12 cellular contexts compared by ENCODE assay signal in the genomic region with DNA sequence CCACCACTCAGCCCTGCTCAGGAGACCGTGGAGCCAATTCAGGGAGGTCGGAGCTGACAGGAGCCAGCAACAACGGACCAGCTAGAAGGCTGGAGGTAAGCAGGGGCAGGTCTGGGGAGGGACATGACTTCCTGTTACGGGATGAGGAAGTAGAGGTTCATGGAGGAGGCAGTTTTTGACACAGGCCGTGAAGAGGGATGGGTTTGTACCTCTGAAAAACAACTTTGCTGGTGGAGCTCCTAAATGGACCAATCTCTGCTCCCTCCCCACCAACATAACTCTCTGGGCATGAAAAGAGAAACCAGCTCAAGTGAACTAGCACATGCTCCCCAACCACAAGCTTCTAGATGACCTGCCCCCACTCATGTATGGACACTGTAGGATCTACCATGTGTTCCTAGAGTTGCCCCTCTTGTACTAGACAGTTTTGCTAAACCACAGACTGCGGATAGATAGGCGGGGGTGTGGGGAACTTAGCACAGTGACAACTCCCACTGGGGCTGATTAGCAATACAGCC. TPM values are rescaled to one million over a fixed set of nuclear protein-coding genes. Genes with fewer than 3 reads are reported as not detected.
A peak's percentile ranks its signal among the peaks of the same experiment; 100 is the strongest.
DNase-seq lines count a peak whose midpoint lies in the region; ATAC-seq and TF ChIP-seq lines count a peak whose summit lies in the region.
"Had no signal": no experiment of that assay in that cellular context is flagged by ENCODE, and none has a peak within 500 bp of the region (broad histone marks: within the 10 kb centered on the region; RNA-seq: fewer than 3 reads in every experiment).

No MANE protein-coding gene starts in this region.

- no peak for TF ChIP-seq EP300 in stomach (IDR thresholded peaks at IDR 0.05)

- H3K27me3 ChIP-seq in colonic mucosa (no peaks in the 10 kb centered on the region), stomach (no peaks in the 10 kb centered on the region)
- H3K27me3 ChIP-seq: vagina had no signal

- H3K4me1 Mint-ChIP-seq in naive B cell (peaks cover 40 to 57% (median 48%) of the 10 kb centered on the region in 3 donors), T-cell (peaks cover 50 to 72% (median 62%) of the 10 kb centered on the region in 3 donors)

- H3K27me3 Mint-ChIP-seq in naive B cell (no peaks in the 10 kb centered on the region), T-cell (no peaks in the 10 kb centered on the region)

- H3K36me3 ChIP-seq in colonic mucosa = no peaks in the 10 kb centered on the region
- H3K36me3 ChIP-seq in stomach = peaks cover 0 to 16% (median 4%) of the 10 kb centered on the region in 4 donors
- H3K36me3 ChIP-seq: vagina had no signal

- H3K4me1 ChIP-seq in colonic mucosa (no peaks in the 10 kb centered on the region), stomach (peaks cover 6 to 67% (median 31%) of the 10 kb centered on the region in 4 donors)
- H3K4me1 ChIP-seq: vagina had no signal

- TF ChIP-seq POLR2A in stomach (IDR thresholded peaks at IDR 0.05) = no peak

- CTCF ChIA-PET in T-cell (lab: Charles Lee) = interaction anchor here in 1 of 2 donors (0.8 kb wide), 1 partner anchor 143 kb away, joined by 3 read pairs; no protein-coding TSS in a partner anchor

- H3K4me3 Mint-ChIP-seq in naive B cell = peak overlapping the region in 3 of 8 donors; percentile 19 to 82 (median 56)
- no peak overlapping the region for H3K4me3 Mint-ChIP-seq in T-cell
- H3K4me3 Mint-ChIP-seq: HFFc6 had no signal

- POLR2A ChIA-PET in T-cell (lab: Charles Lee) = no interaction called here

- peak overlapping the region; percentile 1 for H3K4me3 ChIP-seq in GM12875 (ENCODE audit: low read depth, low read length)
- H3K4me3 ChIP-seq in colonic mucosa = no peak overlapping the region
- no peak overlapping the region for H3K4me3 ChIP-seq in stomach
- H3K4me3 ChIP-seq: vagina had no signal

- TF ChIP-seq CTCF in GM12875 (IDR thresholded peaks at IDR 0.05; ENCODE audit: borderline replicate concordance, insufficient read depth, low read depth, low read length) (no peak), colonic mucosa (IDR thresholded peaks at IDR 0.05) (no peak), stomach (IDR thresholded peaks at IDR 0.05) (no peak)

- H3K27ac ChIP-seq in colonic mucosa = no peak overlapping the region
- no peak overlapping the region for H3K27ac ChIP-seq in stomach
- H3K27ac ChIP-seq: vagina had no signal

- H3K9me3 ChIP-seq in colonic mucosa (no peaks in the 10 kb centered on the region), stomach (no peaks in the 10 kb centered on the region)
- H3K9me3 ChIP-seq: vagina had no signal

- H3K36me3 Mint-ChIP-seq in naive B cell (peaks cover 13 to 17% of the 10 kb centered on the region in 2 donors), T-cell (peaks cover 30% of the 10 kb centered on the region)

- ATAC-seq in HG02759 (IDR thresholded peaks at IDR 0.05; ENCODE audit: unreplicated experiment) (peak; percentile 51), naive B cell (ENCODE audit: low read depth in 2 of 2) (peak; percentile 46 to 55), HG02571 (IDR thresholded peaks at IDR 0.05; ENCODE audit: unreplicated experiment) (no peak), T-cell (replicated peaks in 1 of 4) (no peak)
- ATAC-seq: left lobe of liver had no signal

- H3K9me3 Mint-ChIP-seq in naive B cell = peaks cover 0 to 2% (median 0%) of the 10 kb centered on the region in 7 donors
- no peaks in the 10 kb centered on the region for H3K9me3 Mint-ChIP-seq in T-cell
- H3K9me3 Mint-ChIP-seq: HFFc6 had no signal

- peak; percentile 89 for DNase-seq in SKM-1 (lab: John Stamatoyannopoulos, UW; ENCODE audit: unreplicated experiment)
- DNase-seq in naive B cell = no peak
- no peak for DNase-seq in colonic mucosa
- DNase-seq in stomach = no peak
- DNase-seq in T-cell = no peak
- DNase-seq: HFFc6, NCI-H446 treated with DMSO at 0.1 percent for 48 hours had no signal

- H3K27ac Mint-ChIP-seq in naive B cell (peak overlapping the region in 4 of 6 donors; percentile 35 to 83 (median 76)), T-cell (no peak overlapping the region)
- H3K27ac Mint-ChIP-seq: HFFc6 had no signal

- 57 to 69% (median 60%) methylated on average over 7 of the region's 7 CpGs for WGBS in stomach, 5 donors

- H3K9ac ChIP-seq in colonic mucosa (ENCODE audit: low read depth in 2 of 2, low read length in 2 of 2) = no peak overlapping the region

- intact Hi-C loops in colonic mucosa (cut with DNase I) (no loop called here), stomach (cut with DNase I; ENCODE audit: low total_unique reads) (no loop called here)

RNA-seq across cellular contexts. Expression of a gene that starts 31.4 kb away (rescaled TPM):
- polyA plus RNA-seq in naive B cell (ENCODE audit: low read depth in 6 of 6) (1 to 10 TPM; 3.6 to 7.3 (median 5.5) TPM), stomach (10 to 100 TPM in 1 of 3 donors, 1 to 10 TPM in 2; 4.3 to 12.1 (median 8.6) TPM)
- total RNA-seq in colonic mucosa (10 to 100 TPM; 64.5 to 66.1 TPM), stomach (100 to 1,000 TPM in 2 of 5 donors, 10 to 100 TPM in 3; 37.1 to 159 (median 71.2) TPM), T-cell (10 to 100 TPM; 28.0 to 36.1 (median 31.7) TPM)

Comparison
In these comparisons a context has a peak if more than half of its experiments do, and no peak if none do; other contexts are left out.
1. ATAC-seq: peak in HG02759 (single experiment) and naive B cell (2 of 2); none in HG02571 (single experiment) and T-cell (0 of 4).
2. H3K27ac Mint-ChIP-seq: peak in naive B cell (4 of 6); none in T-cell (0 of 2).